ENCODE assay signal across 14 cellular contexts in the genomic region with DNA sequence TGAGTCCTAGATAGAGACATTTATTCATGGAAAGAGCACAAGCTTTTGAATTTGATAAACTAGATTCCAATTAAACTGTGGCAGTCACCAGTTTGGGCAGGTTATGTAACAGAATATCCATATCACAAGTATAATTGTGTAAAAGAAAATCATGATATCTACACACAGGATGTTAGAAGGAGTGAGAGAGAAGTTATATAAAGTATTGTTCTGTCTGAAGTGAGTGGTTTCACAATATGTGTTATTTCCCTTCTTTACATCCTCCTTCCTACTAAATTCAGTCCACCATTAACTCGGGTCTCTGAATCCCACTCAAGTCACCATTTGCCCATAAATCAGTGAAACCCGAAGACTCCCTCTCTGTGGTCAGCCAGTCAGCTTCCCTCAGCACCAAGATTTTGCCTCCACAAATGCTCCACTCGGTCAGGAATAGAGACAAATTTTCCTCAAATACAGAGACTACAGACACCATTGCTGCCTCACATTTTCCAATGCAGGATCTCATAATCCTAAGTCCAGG. TPM values are rescaled to one million over a fixed set of nuclear protein-coding genes. Genes with fewer than 3 reads are reported as not detected.
DNase-seq lines count a peak whose midpoint lies in the region; ATAC-seq and TF ChIP-seq lines count a peak whose summit lies in the region.
"Had no signal": no experiment of that assay in that cellular context is flagged by ENCODE, and none has a peak within 500 bp of the region (broad histone marks: within the 10 kb centered on the region; RNA-seq: fewer than 3 reads in every experiment).

No MANE protein-coding gene starts in this region.

- no peak for ATAC-seq in GM18858 (IDR thresholded peaks at IDR 0.05; ENCODE audit: unreplicated experiment)

- H3K4me1 Mint-ChIP-seq in CD14-positive monocyte: peaks cover 53% of the 10 kb centered on the region
- peaks cover 49% of the 10 kb centered on the region for H3K4me1 Mint-ChIP-seq in activated T-helper 1 cell treated with anti-CD3 and anti-CD28 coated beads, Interleukin-12 subunit alpha, Interleukin-12 subunit beta, Interleukin-2, Interleukin-4 antibody, amounts not matched to agents 30 ng/mL and 10 ng/mL and 1 ng/mL, durations not matched to agents 14 hours and 24 hours and 36 hours (ENCODE audit: low read depth)

- peaks cover 31 to 48% of the 10 kb centered on the region in 2 donors for H3K36me3 Mint-ChIP-seq in CD14-positive monocyte
- peaks cover 14% of the 10 kb centered on the region for H3K36me3 Mint-ChIP-seq in activated T-helper 1 cell treated with anti-CD3 and anti-CD28 coated beads, Interleukin-12 subunit alpha, Interleukin-12 subunit beta, Interleukin-2, Interleukin-4 antibody, amounts not matched to agents 30 ng/mL and 10 ng/mL and 1 ng/mL, durations not matched to agents 14 hours and 24 hours and 36 hours (ENCODE audit: low read depth)

- no peak for DNase-seq in CD14-positive monocyte (ENCODE audit: low spot score)
- DNase-seq in GM12864 (ENCODE audit: low read depth): no peak
- no peak for DNase-seq in activated T-helper 1 cell treated with anti-CD3 and anti-CD28 coated beads, Interleukin-12 subunit alpha, Interleukin-12 subunit beta, Interleukin-2, Interleukin-4 antibody, amounts not matched to agents 30 ng/mL and 10 ng/mL and 1 ng/mL, durations not matched to agents 14 hours and 24 hours and 36 hours (ENCODE audit: low spot score)
- no peak for DNase-seq in superior temporal gyrus (ENCODE audit: extremely low spot score)
- DNase-seq in HuH-7.5 (ENCODE audit: low spot score): no peak
- no peak for DNase-seq in DMS153 treated with DMSO at 0.1 percent for 48 hours (lab: John Stamatoyannopoulos, UW; ENCODE audit: unreplicated experiment)
- DNase-seq: MM.1S; NCI-H524; stimulated activated CD4-positive, alpha-beta T cell treated with anti-CD3 and anti-CD28 coated beads, Interleukin-4, amount 100 ng/mL, for 24 hours; testis had no signal

- H3K27me3 ChIP-seq in mononuclear cell (ENCODE audit: insufficient read depth, low read length): no peaks in the 10 kb centered on the region
- H3K27me3 ChIP-seq: ascending aorta, testis had no signal

- intact Hi-C loops in CD14-positive monocyte (cut with micrococcal nuclease): loop anchor here in 1 of 2 donors (5.0 kb wide), 1 partner anchor 38 kb away; no protein-coding TSS in a partner anchor
- intact Hi-C loops in activated T-helper 1 cell treated with anti-CD3 and anti-CD28 coated beads, Interleukin-12 subunit alpha, Interleukin-12 subunit beta, Interleukin-2, Interleukin-4 antibody, amounts not matched to agents 30 ng/mL and 10 ng/mL and 1 ng/mL, durations not matched to agents 14 hours and 24 hours and 36 hours (cut with micrococcal nuclease): loop anchor here (1.0 to 5.0 kb wide), 3 partner anchors 42 to 187 kb away; a partner anchor contains a TSS

- peak overlapping the region; percentile 97 to 100 for H3K4me3 Mint-ChIP-seq in CD14-positive monocyte
- H3K4me3 Mint-ChIP-seq in activated T-helper 1 cell treated with anti-CD3 and anti-CD28 coated beads, Interleukin-12 subunit alpha, Interleukin-12 subunit beta, Interleukin-2, Interleukin-4 antibody, amounts not matched to agents 30 ng/mL and 10 ng/mL and 1 ng/mL, durations not matched to agents 14 hours and 24 hours and 36 hours: peak overlapping the region; percentile 87

- TF ChIP-seq CTCF in CD14-positive monocyte (IDR thresholded peaks at IDR 0.05) (no peak), GM12864 (IDR thresholded peaks at IDR 0.05; ENCODE audit: low read depth, low read length, missing control alignments) (no peak)

- H3K27ac Mint-ChIP-seq in CD14-positive monocyte: peak overlapping the region; percentile 86 to 99 (median 98)
- peak overlapping the region; percentile 72 for H3K27ac Mint-ChIP-seq in activated T-helper 1 cell treated with anti-CD3 and anti-CD28 coated beads, Interleukin-12 subunit alpha, Interleukin-12 subunit beta, Interleukin-2, Interleukin-4 antibody, amounts not matched to agents 30 ng/mL and 10 ng/mL and 1 ng/mL, durations not matched to agents 14 hours and 24 hours and 36 hours

- H3K4me3 ChIP-seq in GM12864 (ENCODE audit: low read depth, low read length): peak overlapping the region; percentile 75
- H3K4me3 ChIP-seq in mononuclear cell (ENCODE audit: low read length): peak overlapping the region; percentile 59
- H3K4me3 ChIP-seq: ascending aorta, testis had no signal

- H3K9me3 ChIP-seq in mononuclear cell (ENCODE audit: low read depth, low read length): no peaks in the 10 kb centered on the region
- H3K9me3 ChIP-seq: ascending aorta, testis had no signal

- H3K9me3 Mint-ChIP-seq in CD14-positive monocyte: peaks cover 0 to 18% (median 3%) of the 10 kb centered on the region in 7 donors
- H3K9me3 Mint-ChIP-seq in activated T-helper 1 cell treated with anti-CD3 and anti-CD28 coated beads, Interleukin-12 subunit alpha, Interleukin-12 subunit beta, Interleukin-2, Interleukin-4 antibody, amounts not matched to agents 30 ng/mL and 10 ng/mL and 1 ng/mL, durations not matched to agents 14 hours and 24 hours and 36 hours: no peaks in the 10 kb centered on the region

- H3K27me3 Mint-ChIP-seq in CD14-positive monocyte (ENCODE audit: low read depth in 3 of 3): peaks cover 1 to 15% (median 3%) of the 10 kb centered on the region in 3 donors
- peaks cover 30% of the 10 kb centered on the region for H3K27me3 Mint-ChIP-seq in activated T-helper 1 cell treated with anti-CD3 and anti-CD28 coated beads, Interleukin-12 subunit alpha, Interleukin-12 subunit beta, Interleukin-2, Interleukin-4 antibody, amounts not matched to agents 30 ng/mL and 10 ng/mL and 1 ng/mL, durations not matched to agents 14 hours and 24 hours and 36 hours (ENCODE audit: insufficient read depth)

- peaks cover 41% of the 10 kb centered on the region for H3K4me1 ChIP-seq in mononuclear cell (ENCODE audit: insufficient read depth, low read length)
- H3K4me1 ChIP-seq: ascending aorta, testis had no signal

RNA-seq across cellular contexts. Expression of a gene that starts 0.8 kb away (rescaled TPM):
- polyA plus RNA-seq in CD14-positive monocyte: 100 to 1,000 TPM; 246 to 638 TPM
- 4.3 and 4.7 TPM in 2 replicates for total RNA-seq in activated T-helper 1 cell treated with anti-CD3 and anti-CD28 coated beads, Interleukin-12 subunit alpha, Interleukin-12 subunit beta, Interleukin-2, Interleukin-4 antibody, amounts not matched to agents 30 ng/mL and 10 ng/mL and 1 ng/mL, durations not matched to agents 14 hours and 24 hours and 36 hours
- total RNA-seq in mononuclear cell: 1.4 TPM
- total RNA-seq: osteocyte had no signal

RNA-seq across cellular contexts. Expression of a gene that starts 28.5 kb away (rescaled TPM):
- 100 to 1,000 TPM in 1 of 2 donors, 10 to 100 TPM in 1; 98.1 to 191 TPM for polyA plus RNA-seq in CD14-positive monocyte
- 12.5 and 13.3 TPM in 2 replicates for total RNA-seq in activated T-helper 1 cell treated with anti-CD3 and anti-CD28 coated beads, Interleukin-12 subunit alpha, Interleukin-12 subunit beta, Interleukin-2, Interleukin-4 antibody, amounts not matched to agents 30 ng/mL and 10 ng/mL and 1 ng/mL, durations not matched to agents 14 hours and 24 hours and 36 hours
- total RNA-seq in mononuclear cell: 12.5 TPM
- total RNA-seq: osteocyte had no signal
